Comparison of ENCODE assay signal across 8 cellular contexts in the genomic region with DNA sequence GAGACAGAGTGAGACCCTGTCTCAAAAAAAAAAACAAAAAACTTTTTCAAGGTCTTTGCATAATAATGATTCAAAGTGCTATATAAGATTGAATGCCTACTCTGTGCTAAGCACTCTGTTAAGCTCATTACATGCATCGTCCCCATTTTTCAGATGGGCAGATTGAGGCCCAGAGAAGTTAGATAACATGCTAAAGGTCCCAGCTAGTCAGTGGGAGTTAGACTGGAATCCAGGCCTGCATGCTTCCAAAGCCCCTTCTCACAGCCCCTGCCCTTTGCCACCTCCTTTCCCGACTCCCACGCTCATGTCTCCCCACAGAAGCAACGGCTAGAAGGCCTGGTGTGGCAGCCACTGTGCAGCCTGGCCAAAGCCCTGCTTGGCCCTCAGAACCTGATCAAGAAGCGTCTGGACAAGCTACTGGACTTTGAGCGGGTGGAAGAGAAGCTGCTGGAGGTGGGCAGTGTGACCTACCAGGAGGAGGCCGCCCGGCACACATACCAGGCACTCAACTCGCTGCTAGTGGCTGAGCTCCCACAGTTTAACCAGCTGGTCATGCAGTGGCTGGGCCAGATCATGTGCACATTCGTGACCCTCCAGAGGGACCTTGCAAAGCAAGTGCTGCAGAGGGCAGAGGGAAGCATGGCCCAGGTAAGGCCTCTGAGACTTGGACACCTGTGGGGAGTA.
"Had no signal": no experiment of that assay in that cellular context is flagged by ENCODE, and none has a peak within 500 bp of the region (broad histone marks: within the 10 kb centered on the region; RNA-seq: fewer than 3 reads in every experiment).

No MANE protein-coding gene starts in this region.

- DNase-seq: GM23248, GOT3, H7, HFFc6, IMR-90, KBM-7 had no signal

- H3K27ac ChIP-seq: GM23248, HL-60 had no signal

- ATAC-seq: HCT116 had no signal
